In genomic region chr5:134511796-134512660, GRCh38 we compare ENCODE assay signal across 8 cellular contexts. TPM values are rescaled to one million over a fixed set of nuclear protein-coding genes. Genes with fewer than 3 reads are reported as not detected.
DNase-seq lines count a peak whose midpoint lies in the region; ATAC-seq and TF ChIP-seq lines count a peak whose summit lies in the region.

No MANE protein-coding gene starts in this region.

- CTCF ChIA-PET in WTC11 (lab: Charles Lee), result interaction anchor here (0.6 to 2.7 kb wide), 20 partner anchors 9 to 192 kb away, joined by 3 to 21 read pairs (median 5); partner anchors contain the start of gene CDKN2AIPNL

- DNase-seq in HT1080 (ENCODE audit: low read depth) (peak; percentile 35), WTC11 (ENCODE audit: low spot score) (peak; percentile 76), left ventricle myocardium superior (peak; percentile 79), cerebellum (ENCODE audit: low spot score) (no peak), DMS153 treated with DMSO at 0.1 percent for 48 hours (lab: John Stamatoyannopoulos, UW; ENCODE audit: unreplicated experiment) (no peak)
- DNase-seq in stimulated activated effector memory CD8-positive, alpha-beta T cell treated with anti-CD3 and anti-CD28 coated beads, Interleukin-12 subunit alpha, Interleukin-12 subunit beta, amount 100 ng/mL, for 72 hours (ENCODE audit: low spot score in 2 of 2), result no peak

- no peaks in the 10 kb centered on the region for H3K36me3 Mint-ChIP-seq in WTC11
- no peaks in the 10 kb centered on the region for H3K36me3 Mint-ChIP-seq in stimulated activated effector memory CD8-positive, alpha-beta T cell treated with anti-CD3 and anti-CD28 coated beads, Interleukin-12 subunit alpha, Interleukin-12 subunit beta, amount 100 ng/mL, for 72 hours

- peaks cover 51% of the 10 kb centered on the region for H3K4me1 Mint-ChIP-seq in WTC11
- peaks cover 37% of the 10 kb centered on the region for H3K4me1 Mint-ChIP-seq in stimulated activated effector memory CD8-positive, alpha-beta T cell treated with anti-CD3 and anti-CD28 coated beads, Interleukin-12 subunit alpha, Interleukin-12 subunit beta, amount 100 ng/mL, for 72 hours

- intact Hi-C loops in left ventricle myocardium superior (cut with micrococcal nuclease), result no loop called here

- no peaks in the 10 kb centered on the region for H3K27me3 Mint-ChIP-seq in WTC11 (ENCODE audit: low read depth)

- ATAC-seq in WTC11 (peak; percentile 68), left ventricle myocardium superior (peak; percentile 92), HG03342 (IDR thresholded peaks at IDR 0.05; ENCODE audit: unreplicated experiment) (no peak), GM19328 (IDR thresholded peaks at IDR 0.05; ENCODE audit: unreplicated experiment) (no peak)
- peak; percentile 3 for ATAC-seq in stimulated activated effector memory CD8-positive, alpha-beta T cell treated with anti-CD3 and anti-CD28 coated beads, Interleukin-12 subunit alpha, Interleukin-12 subunit beta, amount 100 ng/mL, for 72 hours

- peak overlapping the region; percentile 30 for H3K4me3 Mint-ChIP-seq in WTC11
- no peak overlapping the region for H3K4me3 Mint-ChIP-seq in stimulated activated effector memory CD8-positive, alpha-beta T cell treated with anti-CD3 and anti-CD28 coated beads, Interleukin-12 subunit alpha, Interleukin-12 subunit beta, amount 100 ng/mL, for 72 hours

- no peaks in the 10 kb centered on the region for H3K9me3 Mint-ChIP-seq in WTC11
- H3K9me3 Mint-ChIP-seq in stimulated activated effector memory CD8-positive, alpha-beta T cell treated with anti-CD3 and anti-CD28 coated beads, Interleukin-12 subunit alpha, Interleukin-12 subunit beta, amount 100 ng/mL, for 72 hours, result no peaks in the 10 kb centered on the region

- no peak for TF ChIP-seq CTCF in WTC11 (IDR thresholded peaks at IDR 0.05)

- POLR2A ChIA-PET in WTC11 (lab: Charles Lee), result interaction anchor here (0.9 to 3.2 kb wide), 9 partner anchors 9 to 101 kb away, joined by 3 to 58 read pairs (median 7); partner anchors contain the start of genes CDKN2AIPNL and JADE2

- peak overlapping the region; percentile 97 for H3K27ac Mint-ChIP-seq in WTC11
- H3K27ac Mint-ChIP-seq in stimulated activated effector memory CD8-positive, alpha-beta T cell treated with anti-CD3 and anti-CD28 coated beads, Interleukin-12 subunit alpha, Interleukin-12 subunit beta, amount 100 ng/mL, for 72 hours, result peak overlapping the region; percentile 76

TF ChIP-seq in WTC11, 78 proteins besides CTCF, POLR2A, EP300 and RAD21:
- TF ChIP-seq CBFB (CRISPR knock-in tag; IDR thresholded peaks at IDR 0.05; ENCODE audit: low read depth), result peak; percentile 47; the same call in 1 of the 2 replicates
- TF ChIP-seq GABPB1 (CRISPR knock-in tag; IDR thresholded peaks at IDR 0.05), result peak; percentile 95
- peak; percentile 24; the same call in 1 of the 2 replicates for TF ChIP-seq ERG (CRISPR knock-in tag; IDR thresholded peaks at IDR 0.05)
- peak; percentile 67; the same call in 1 of the 2 replicates for TF ChIP-seq TP53 (CRISPR knock-in tag; IDR thresholded peaks at IDR 0.05)
- TF ChIP-seq TCF7 (CRISPR knock-in tag; IDR thresholded peaks at IDR 0.05; ENCODE audit: low read depth), result no peak
- TF ChIP-seq HMGXB4 (CRISPR knock-in tag; IDR thresholded peaks at IDR 0.05), result 0 out of 2 replicates have a peak, but pooled peaks have one; percentile 47
- peak; percentile 66; the same call in 1 of the 2 replicates for TF ChIP-seq ZNF263 (CRISPR knock-in tag; IDR thresholded peaks at IDR 0.05; ENCODE audit: low read depth)
- 0 out of 2 replicates have a peak, but pooled peaks have one; percentile 40 for TF ChIP-seq ZNF232 (CRISPR knock-in tag; IDR thresholded peaks at IDR 0.05)
- TF ChIP-seq PRRX2 (CRISPR knock-in tag; IDR thresholded peaks at IDR 0.05), result 0 out of 2 replicates have a peak, but pooled peaks have one; percentile 68
- TF ChIP-seq EMX1 (CRISPR knock-in tag; IDR thresholded peaks at IDR 0.05), result no peak
- TF ChIP-seq ZNF281 (CRISPR knock-in tag; IDR thresholded peaks at IDR 0.05), result peak; percentile 94
- no peak for TF ChIP-seq USF2 (CRISPR knock-in tag; IDR thresholded peaks at IDR 0.05)

RNA-seq across cellular contexts. Expression of gene JADE2, which starts 13.4 kb away (rescaled TPM):
- total RNA-seq in HT1080 (2014; rRNA removed; shearing (Covaris generic)), result 33.5 and 46.9 TPM in 2 replicates
- polyA plus RNA-seq in HT1080 (2015; cell fraction: cytosol; rRNA removed), result 14.7 and 16.3 TPM in 2 replicates
- polyA plus RNA-seq in HT1080 (2015; cell fraction: nucleus; rRNA removed), result 17.0 and 17.4 TPM in 2 replicates
- total RNA-seq in WTC11 (2021) (39.4 to 46.2 TPM (median 40.8 TPM) in 3 replicates), left ventricle myocardium superior (28.7 TPM), cerebellum (4.5 TPM)

Comparison
In these comparisons a context has a peak if more than half of its experiments do, and no peak if none do; other contexts are left out.
1. DNase-seq: peak in HT1080 (single experiment), WTC11 (single experiment) and left ventricle myocardium superior (single experiment); none in stimulated activated effector memory CD8-positive, alpha-beta T cell treated with anti-CD3 and anti-CD28 coated beads, Interleukin-12 subunit alpha, Interleukin-12 subunit beta, amount 100 ng/mL, for 72 hours (0 of 2), cerebellum (single experiment) and DMS153 treated with DMSO at 0.1 percent for 48 hours (single experiment).
2. ATAC-seq: peak in WTC11 (single experiment), left ventricle myocardium superior (single experiment) and stimulated activated effector memory CD8-positive, alpha-beta T cell treated with anti-CD3 and anti-CD28 coated beads, Interleukin-12 subunit alpha, Interleukin-12 subunit beta, amount 100 ng/mL, for 72 hours (single experiment); none in HG03342 (single experiment) and GM19328 (single experiment).